ENCODE assay signal across 1 cellular context in the genomic region with DNA sequence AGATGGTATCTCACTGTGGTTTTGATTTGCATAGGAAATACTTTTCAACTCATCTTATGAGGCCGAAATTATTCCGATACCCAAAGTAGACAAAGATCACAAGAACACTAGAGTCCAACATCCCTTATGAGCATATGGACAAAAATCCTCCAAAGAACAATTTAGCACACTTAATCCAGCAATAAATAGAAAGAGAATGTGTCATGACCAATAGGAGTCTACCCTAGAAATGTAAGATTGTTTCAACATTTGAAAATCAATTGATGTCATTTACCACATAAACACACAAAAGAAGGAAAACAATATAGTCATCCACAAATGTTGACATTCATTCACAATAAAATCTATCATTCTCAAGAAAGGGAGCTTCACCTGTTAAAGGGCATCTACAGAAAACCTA.
TF ChIP-seq lines count a peak whose summit lies in the region.

No MANE protein-coding gene starts in this region.

TF ChIP-seq in HepG2, 621 proteins besides CTCF, POLR2A, EP300 and RAD21 (continued from another document):
- TF ChIP-seq, protein P1, sequence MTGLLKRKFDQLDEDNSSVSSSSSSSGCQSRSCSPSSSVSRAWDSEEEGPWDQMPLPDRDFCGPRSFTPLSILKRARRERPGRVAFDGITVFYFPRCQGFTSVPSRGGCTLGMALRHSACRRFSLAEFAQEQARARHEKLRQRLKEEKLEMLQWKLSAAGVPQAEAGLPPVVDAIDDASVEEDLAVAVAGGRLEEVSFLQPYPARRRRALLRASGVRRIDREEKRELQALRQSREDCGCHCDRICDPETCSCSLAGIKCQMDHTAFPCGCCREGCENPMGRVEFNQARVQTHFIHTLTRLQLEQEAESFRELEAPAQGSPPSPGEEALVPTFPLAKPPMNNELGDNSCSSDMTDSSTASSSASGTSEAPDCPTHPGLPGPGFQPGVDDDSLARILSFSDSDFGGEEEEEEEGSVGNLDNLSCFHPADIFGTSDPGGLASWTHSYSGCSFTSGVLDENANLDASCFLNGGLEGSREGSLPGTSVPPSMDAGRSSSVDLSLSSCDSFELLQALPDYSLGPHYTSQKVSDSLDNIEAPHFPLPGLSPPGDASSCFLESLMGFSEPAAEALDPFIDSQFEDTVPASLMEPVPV (CRISPR knock-in tag; IDR thresholded peaks at IDR 0.05), result no peak
